In the genomic region with DNA sequence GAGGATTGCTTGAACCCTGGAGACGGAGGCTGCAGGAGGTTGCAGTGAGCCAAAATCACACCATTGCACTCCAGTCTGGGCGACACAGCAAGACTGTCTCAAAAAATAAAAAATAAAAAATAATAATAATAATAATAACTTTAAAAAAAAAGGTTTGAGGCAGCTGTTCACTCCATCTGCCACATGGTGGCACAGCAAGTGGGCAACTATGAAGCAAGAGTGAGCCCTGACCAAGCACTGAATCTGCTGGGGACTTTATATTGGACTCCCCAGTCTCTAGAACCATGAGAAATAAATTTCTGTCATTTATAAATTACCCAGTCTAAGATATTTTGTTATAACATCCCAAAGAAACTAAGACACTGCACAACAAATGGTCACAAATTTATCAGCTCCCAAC, we compare ENCODE assay signal across 9 cellular contexts. TPM values are rescaled to one million over a fixed set of nuclear protein-coding genes. Genes with fewer than 3 reads are reported as not detected.
DNase-seq lines count a peak whose midpoint lies in the region; ATAC-seq, FAIRE-seq and TF ChIP-seq lines count a peak whose summit lies in the region.
"Had no signal": no experiment of that assay in that cellular context is flagged by ENCODE, and none has a peak within 500 bp of the region (broad histone marks: within the 10 kb centered on the region; RNA-seq: fewer than 3 reads in every experiment).

No MANE protein-coding gene starts in this region.

- H3K27ac ChIP-seq in sigmoid colon = no peak overlapping the region

- TF ChIP-seq RAD21 in Ishikawa (IDR thresholded peaks at IDR 0.05; ENCODE audit: low read depth) = peak; percentile 26; the same call in 1 of the 2 replicates

- no peak for FAIRE-seq in bronchial epithelial cell (lab: Jason Lieb, UNC)

- H3K27me3 ChIP-seq in BE2C (no peaks in the 10 kb centered on the region), bronchial epithelial cell (ENCODE audit: control insufficient read depth, insufficient read depth, low read length) (no peaks in the 10 kb centered on the region), sigmoid colon (no peaks in the 10 kb centered on the region)

- H3K4me3 ChIP-seq in BE2C (ENCODE audit: low read depth, low read length) = no peak overlapping the region
- H3K4me3 ChIP-seq in bronchial epithelial cell (ENCODE audit: low read depth, low read length) = no peak overlapping the region
- H3K4me3 ChIP-seq in sigmoid colon = no peak overlapping the region

- TF ChIP-seq CTCF in BE2C (IDR thresholded peaks at IDR 0.05; ENCODE audit: low read depth, low read length) (peak; percentile 34; the same call in 1 of the 2 replicates), bronchial epithelial cell (IDR thresholded peaks at IDR 0.05; ENCODE audit: insufficient read depth, low read length, severe bottlenecking) (peak; percentile 26), sigmoid colon (IDR thresholded peaks at IDR 0.05) (no peak)

- no peaks in the 10 kb centered on the region for H3K36me3 ChIP-seq in BE2C
- no peaks in the 10 kb centered on the region for H3K36me3 ChIP-seq in bronchial epithelial cell (ENCODE audit: control insufficient read depth, insufficient read depth, low read length)
- no peaks in the 10 kb centered on the region for H3K36me3 ChIP-seq in sigmoid colon

- TF ChIP-seq EP300 in Ishikawa (IDR thresholded peaks at IDR 0.05; ENCODE audit: borderline replicate concordance) (no peak), sigmoid colon (IDR thresholded peaks at IDR 0.05) (no peak)

- WGBS in sigmoid colon, 2 donors = 92 to 99% methylated on average over 2 of the region's 2 CpGs

- DNase-seq in BE2C = no peak
- no peak for DNase-seq in bronchial epithelial cell (ENCODE audit: low read depth)
- DNase-seq in myocyte (ENCODE audit: low read depth) = peak; percentile 54
- DNase-seq in GM19238 (ENCODE audit: insufficient read length, low spot score) = no peak
- DNase-seq in sigmoid colon = no peak
- DNase-seq in GM19240 (ENCODE audit: insufficient read length, low spot score) = no peak
- DNase-seq: NCI-H1436 had no signal

- H3K4me1 ChIP-seq in BE2C (no peaks in the 10 kb centered on the region), sigmoid colon (peaks cover 0 to 5% (median 0%) of the 10 kb centered on the region in 4 donors)

- ATAC-seq in HG03175 (IDR thresholded peaks at IDR 0.05; ENCODE audit: unreplicated experiment) = no peak

- H3K9me3 ChIP-seq in BE2C (no peaks in the 10 kb centered on the region), sigmoid colon (no peaks in the 10 kb centered on the region)

- no peak for TF ChIP-seq POLR2A in sigmoid colon (IDR thresholded peaks at IDR 0.05)

- intact Hi-C loops in sigmoid colon (cut with DNase I) = no loop called here

TF ChIP-seq in Ishikawa, 13 proteins besides CTCF, POLR2A, EP300 and RAD21:
- TF ChIP-seq CEBPB (IDR thresholded peaks at IDR 0.05) = 0 out of 2 replicates have a peak, but pooled peaks have one; percentile 27
- TF ChIP-seq, protein P1, sequence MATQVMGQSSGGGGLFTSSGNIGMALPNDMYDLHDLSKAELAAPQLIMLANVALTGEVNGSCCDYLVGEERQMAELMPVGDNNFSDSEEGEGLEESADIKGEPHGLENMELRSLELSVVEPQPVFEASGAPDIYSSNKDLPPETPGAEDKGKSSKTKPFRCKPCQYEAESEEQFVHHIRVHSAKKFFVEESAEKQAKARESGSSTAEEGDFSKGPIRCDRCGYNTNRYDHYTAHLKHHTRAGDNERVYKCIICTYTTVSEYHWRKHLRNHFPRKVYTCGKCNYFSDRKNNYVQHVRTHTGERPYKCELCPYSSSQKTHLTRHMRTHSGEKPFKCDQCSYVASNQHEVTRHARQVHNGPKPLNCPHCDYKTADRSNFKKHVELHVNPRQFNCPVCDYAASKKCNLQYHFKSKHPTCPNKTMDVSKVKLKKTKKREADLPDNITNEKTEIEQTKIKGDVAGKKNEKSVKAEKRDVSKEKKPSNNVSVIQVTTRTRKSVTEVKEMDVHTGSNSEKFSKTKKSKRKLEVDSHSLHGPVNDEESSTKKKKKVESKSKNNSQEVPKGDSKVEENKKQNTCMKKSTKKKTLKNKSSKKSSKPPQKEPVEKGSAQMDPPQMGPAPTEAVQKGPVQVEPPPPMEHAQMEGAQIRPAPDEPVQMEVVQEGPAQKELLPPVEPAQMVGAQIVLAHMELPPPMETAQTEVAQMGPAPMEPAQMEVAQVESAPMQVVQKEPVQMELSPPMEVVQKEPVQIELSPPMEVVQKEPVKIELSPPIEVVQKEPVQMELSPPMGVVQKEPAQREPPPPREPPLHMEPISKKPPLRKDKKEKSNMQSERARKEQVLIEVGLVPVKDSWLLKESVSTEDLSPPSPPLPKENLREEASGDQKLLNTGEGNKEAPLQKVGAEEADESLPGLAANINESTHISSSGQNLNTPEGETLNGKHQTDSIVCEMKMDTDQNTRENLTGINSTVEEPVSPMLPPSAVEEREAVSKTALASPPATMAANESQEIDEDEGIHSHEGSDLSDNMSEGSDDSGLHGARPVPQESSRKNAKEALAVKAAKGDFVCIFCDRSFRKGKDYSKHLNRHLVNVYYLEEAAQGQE (IDR thresholded peaks at IDR 0.05; ENCODE audit: low read depth) = no peak
- TF ChIP-seq EGR1 (IDR thresholded peaks at IDR 0.05) = no peak

RNA-seq across cellular contexts. Expression of a gene that starts 14.6 kb away (rescaled TPM):
- 316 TPM for polyA plus RNA-seq in BE2C (2012; ENCODE audit: insufficient read depth, insufficient read length, low read depth)
- total RNA-seq in bronchial epithelial cell (53.7 and 64.0 TPM in 2 replicates), myocyte (73.8 and 101 TPM in 2 replicates), sigmoid colon (10 to 100 TPM; 44.9 to 61.8 (median 48.4) TPM)
- polyA plus RNA-seq in myocyte (2012) = 561 TPM
- 100 to 1,000 TPM; 150 to 344 (median 339) TPM for polyA plus RNA-seq in sigmoid colon

RNA-seq across cellular contexts. Expression of a gene that starts 14.8 kb away (rescaled TPM):
- 32.9 TPM for polyA plus RNA-seq in BE2C (2012; ENCODE audit: insufficient read depth, insufficient read length, low read depth)
- total RNA-seq in bronchial epithelial cell (8.2 and 12.4 TPM in 2 replicates), myocyte (62.5 and 108 TPM in 2 replicates), sigmoid colon (10 to 100 TPM in 3 of 4 donors, 1 to 10 TPM in 1; 7.7 to 38.2 (median 18.2) TPM)
- 35.7 TPM for polyA plus RNA-seq in myocyte (2012)
- polyA plus RNA-seq in sigmoid colon = 10 to 100 TPM; 10.2 to 32.5 (median 12.6) TPM

RNA-seq across cellular contexts. Expression of a gene that starts 55.6 kb away (rescaled TPM):
- polyA plus RNA-seq in BE2C (2012; ENCODE audit: insufficient read depth, insufficient read length, low read depth) = 0.85 TPM
- total RNA-seq in bronchial epithelial cell = 2.3 and 3.2 TPM in 2 replicates
- total RNA-seq in myocyte = not detected in 2 replicates
- polyA plus RNA-seq in myocyte (2012) = 0.30 TPM
- total RNA-seq in sigmoid colon = not detected
- polyA plus RNA-seq in sigmoid colon = 1 to 10 TPM in 2 of 3 donors, not detected in 1; 1.2 to 1.4 TPM

Comparison
In these comparisons a context has a peak if more than half of its experiments do, and no peak if none do; other contexts are left out.
1. CTCF ChIP-seq: peak in BE2C (single experiment) and bronchial epithelial cell (single experiment); none in sigmoid colon (0 of 4).